ENCODE assay signal across 8 cellular contexts in genomic region chr14:22929104-22929847, GRCh38. TPM values are rescaled to one million over a fixed set of nuclear protein-coding genes. Genes with fewer than 3 reads are reported as not detected.
A peak's percentile ranks its signal among the peaks of the same experiment; 100 is the strongest.
DNase-seq lines count a peak whose midpoint lies in the region; ATAC-seq and TF ChIP-seq lines count a peak whose summit lies in the region.

Gene PRMT5 (minus strand): TSS chr14:22929376. CDS start chr14:22929361, 15 bp downstream.

- DNase-seq in DMS153 treated with DMSO at 0.1 percent for 48 hours (lab: John Stamatoyannopoulos, UW; ENCODE audit: unreplicated experiment): peak; percentile 99
- peak; percentile 97 for DNase-seq in OCI-M2 (lab: John Stamatoyannopoulos, UW; ENCODE audit: unreplicated experiment)
- DNase-seq in activated T-cell treated with anti-CD3 and anti-CD28 coated beads for 4 hours: peak; percentile 99
- DNase-seq in epithelial cell of prostate (ENCODE audit: low read depth, low spot score): peak; percentile 99
- peak; percentile 90 to 94 for DNase-seq in stimulated activated CD8-positive, alpha-beta memory T cell treated with anti-CD3 and anti-CD28 coated beads, Interleukin-4, amount 100 ng/mL, for 1 hour (ENCODE audit: low read depth in 2 of 2, low spot score in 1 of 2)

- peak within 1 kb of the TSS; percentile 90 for H3K27ac ChIP-seq in epithelial cell of prostate

- H3K9me3 ChIP-seq in mononuclear cell (ENCODE audit: low read depth, low read length): no peaks in the 10 kb centered on the region

- H3K4me1 ChIP-seq in mononuclear cell (ENCODE audit: insufficient read depth, low read length): peaks cover 28% of the 10 kb centered on the region

- peak; percentile 94 for ATAC-seq in GM21619 (IDR thresholded peaks at IDR 0.05; ENCODE audit: unreplicated experiment)

- no peak for TF ChIP-seq EP300 in Ishikawa (IDR thresholded peaks at IDR 0.05; ENCODE audit: borderline replicate concordance)

- H3K4me3 ChIP-seq in mononuclear cell (ENCODE audit: low read length): peak within 1 kb of the TSS; percentile 72

- H3K27me3 ChIP-seq in mononuclear cell (ENCODE audit: insufficient read depth, low read length): no peaks in the 10 kb centered on the region

- TF ChIP-seq RAD21 in Ishikawa (IDR thresholded peaks at IDR 0.05; ENCODE audit: low read depth): no peak

TF ChIP-seq in Ishikawa, 13 proteins besides CTCF, POLR2A, EP300 and RAD21:
- peak; percentile 97 for TF ChIP-seq YY1 (IDR thresholded peaks at IDR 0.05; ENCODE audit: low read depth)
- peak; percentile 20; the same call in 1 of the 2 replicates for TF ChIP-seq CEBPB (IDR thresholded peaks at IDR 0.05)
- TF ChIP-seq MAX (IDR thresholded peaks at IDR 0.05): peak; percentile 88
- TF ChIP-seq CREB1 (IDR thresholded peaks at IDR 0.05; ENCODE audit: low read depth): peak; percentile 35; the same call in 1 of the 2 replicates
- TF ChIP-seq TAF1 (IDR thresholded peaks at IDR 0.05; ENCODE audit: low read depth): peak; percentile 97
- no peak for TF ChIP-seq NFIC (IDR thresholded peaks at IDR 0.05)
- TF ChIP-seq REST (IDR thresholded peaks at IDR 0.05; ENCODE audit: low read depth): no peak
- peak; percentile 82; the same call in 1 of the 2 replicates for TF ChIP-seq ZBTB7A (IDR thresholded peaks at IDR 0.05; ENCODE audit: low read depth)
- no peak for TF ChIP-seq USF1 (IDR thresholded peaks at IDR 0.05)
- TF ChIP-seq TCF12 (IDR thresholded peaks at IDR 0.05; ENCODE audit: low read depth): no peak
- TF ChIP-seq EGR1 (IDR thresholded peaks at IDR 0.05): peak; percentile 63; the same call in 1 of the 2 replicates
- TF ChIP-seq TEAD4 (IDR thresholded peaks at IDR 0.05): peak; percentile 89
- no peak for TF ChIP-seq FOXM1 (IDR thresholded peaks at IDR 0.05; ENCODE audit: borderline replicate concordance, low read depth)

RNA-seq across cellular contexts. Expression of gene PRMT5, which starts in this region (rescaled TPM):
- total RNA-seq in mononuclear cell: 8.2 TPM

Comparison
In these comparisons a context has a peak if more than half of its experiments do, and no peak if none do; other contexts are left out.
1. Peak in every context shown above with its lines: DNase-seq, ATAC-seq, H3K4me3 ChIP-seq and H3K27ac ChIP-seq.